In genomic region chr4:39533541-39533940, GRCh38 we compare ENCODE assay signal across 7 cellular contexts.
"Had no signal": no experiment of that assay in that cellular context is flagged by ENCODE, and none has a peak within 500 bp of the region (broad histone marks: within the 10 kb centered on the region; RNA-seq: fewer than 3 reads in every experiment).

No MANE protein-coding gene starts in this region.

- FAIRE-seq: HepG2, HTR-8/SVneo had no signal

- H3K4me3 Mint-ChIP-seq: IgD-negative memory B cell had no signal

- ATAC-seq: HepG2 had no signal

- H3K27ac ChIP-seq: HL-60 had no signal

- H3K27me3 Mint-ChIP-seq: IgD-negative memory B cell had no signal

- DNase-seq: IMR-90, KBM-7, KG1 had no signal

- H3K27ac Mint-ChIP-seq: IgD-negative memory B cell had no signal
